In the genomic region with DNA sequence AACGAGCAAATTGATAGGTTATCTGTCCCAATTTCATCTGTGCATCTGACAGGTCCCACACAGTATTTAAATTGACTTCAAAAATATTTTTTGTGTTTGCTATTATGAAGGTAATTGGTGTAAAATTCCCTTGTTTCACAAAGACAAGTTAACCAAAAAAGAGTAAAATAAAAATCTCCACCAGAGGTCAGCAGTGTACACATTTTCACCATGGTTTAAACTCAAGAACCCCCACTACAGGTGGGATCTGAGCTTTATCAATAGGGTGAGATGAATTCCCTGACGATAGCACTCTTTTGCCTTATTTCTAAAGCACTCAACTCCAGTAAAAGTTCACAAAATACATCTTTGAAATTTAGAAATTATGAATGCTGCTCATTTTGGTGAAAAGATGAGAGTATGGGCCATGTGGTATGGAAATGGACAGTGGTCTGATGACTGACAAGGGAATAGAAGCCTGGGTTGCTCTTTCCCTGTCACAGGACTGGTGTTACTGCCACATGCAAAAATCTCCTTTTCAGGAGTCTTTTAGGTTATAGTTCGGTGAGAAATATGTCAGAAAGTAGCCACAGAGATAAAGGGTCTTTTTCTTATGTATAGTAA, we compare ENCODE assay signal across 9 cellular contexts.
DNase-seq lines count a peak whose midpoint lies in the region; ATAC-seq, FAIRE-seq and TF ChIP-seq lines count a peak whose summit lies in the region.
"Had no signal": no experiment of that assay in that cellular context is flagged by ENCODE, and none has a peak within 500 bp of the region (broad histone marks: within the 10 kb centered on the region; RNA-seq: fewer than 3 reads in every experiment).

No MANE protein-coding gene starts in this region.

- H3K4me3 Mint-ChIP-seq in natural killer cell = no peak overlapping the region
- no peak overlapping the region for H3K4me3 Mint-ChIP-seq in natural killer cell treated with Interleukin-12 subunit alpha and Interleukin-12 subunit beta and Interleukin-15 and Interleukin-18, amount 100 ng/mL, for 72 hours

- peak; percentile 34 to 43 for TF ChIP-seq RAD21 in K562 (CRISPR knock-in tag; conservative IDR thresholded peaks at IDR 0.05 in 1 of 2, IDR thresholded peaks at IDR 0.05 in 1 of 2)

- H2BK120ac ChIP-seq in mesenchymal stem cell (ENCODE audit: low read depth, low read length) = no peak overlapping the region

- ATAC-seq in natural killer cell (no peak), HG02642 (IDR thresholded peaks at IDR 0.05; ENCODE audit: poor library complexity, unreplicated experiment) (peak; percentile 70), K562 (no peak), HG03095 (IDR thresholded peaks at IDR 0.05; ENCODE audit: unreplicated experiment) (no peak)
- no peak for ATAC-seq in natural killer cell treated with Interleukin-12 subunit alpha and Interleukin-12 subunit beta and Interleukin-15 and Interleukin-18, amount 100 ng/mL, for 72 hours

- H3K9ac ChIP-seq in K562 (ENCODE audit: insufficient read depth in 1 of 2, low read depth in 2 of 2, low read length in 2 of 2) (no peak overlapping the region), mesenchymal stem cell (ENCODE audit: low read length) (no peak overlapping the region)

- H3K27me3 ChIP-seq in K562 (ENCODE audit: control insufficient read depth in 2 of 2, insufficient read depth in 2 of 2, low read length in 2 of 2) (no peaks in the 10 kb centered on the region), mesenchymal stem cell (ENCODE audit: control insufficient read depth in 1 of 2, insufficient read depth in 1 of 2, low read length in 2 of 2) (no peaks in the 10 kb centered on the region)

- peaks cover 0 to 5% of the 10 kb centered on the region in 2 donors for H3K27me3 Mint-ChIP-seq in natural killer cell (ENCODE audit: low read depth in 2 of 2)
- H3K27me3 Mint-ChIP-seq in natural killer cell treated with Interleukin-12 subunit alpha and Interleukin-12 subunit beta and Interleukin-15 and Interleukin-18, amount 100 ng/mL, for 72 hours = peaks cover 0 to 4% of the 10 kb centered on the region in 2 donors

- peaks cover 0 to 3% of the 10 kb centered on the region in 2 donors for H3K9me3 Mint-ChIP-seq in natural killer cell
- peaks cover 4% of the 10 kb centered on the region for H3K9me3 Mint-ChIP-seq in natural killer cell treated with Interleukin-12 subunit alpha and Interleukin-12 subunit beta and Interleukin-15 and Interleukin-18, amount 100 ng/mL, for 72 hours

- no peaks in the 10 kb centered on the region for H3K9me1 ChIP-seq in K562 (ENCODE audit: control insufficient read depth, insufficient read depth, low read length)

- in situ Hi-C loops in K562 (cut with MboI) = no loop called here

- no peaks in the 10 kb centered on the region for H3K79me1 ChIP-seq in mesenchymal stem cell (replicated peaks; ENCODE audit: low read length, poor library complexity, severe bottlenecking)

- H3K18ac ChIP-seq in mesenchymal stem cell (ENCODE audit: low read depth in 1 of 2, low read length in 2 of 2) = no peak overlapping the region

- no peak overlapping the region for H2AK5ac ChIP-seq in mesenchymal stem cell (ENCODE audit: low read length, severe bottlenecking)

- H3K4me1 Mint-ChIP-seq in natural killer cell = no peaks in the 10 kb centered on the region
- no peaks in the 10 kb centered on the region for H3K4me1 Mint-ChIP-seq in natural killer cell treated with Interleukin-12 subunit alpha and Interleukin-12 subunit beta and Interleukin-15 and Interleukin-18, amount 100 ng/mL, for 72 hours (ENCODE audit: low read depth in 2 of 2)

- no peaks in the 10 kb centered on the region for H3K79me2 ChIP-seq in K562 (ENCODE audit: control insufficient read depth, insufficient read depth, low read length)

- CTCF ChIA-PET in K562 (lab: Yijun Ruan, JAX; ENCODE audit: low intra/inter-chr PET ratio) = no interaction called here

- no peak for TF ChIP-seq POLR2A in K562 (conservative IDR thresholded peaks at IDR 0.05)

- H2BK12ac ChIP-seq in mesenchymal stem cell (ENCODE audit: low read length in 2 of 2) = no peak overlapping the region

- no peak overlapping the region for H3K27ac Mint-ChIP-seq in natural killer cell
- H3K27ac Mint-ChIP-seq in natural killer cell treated with Interleukin-12 subunit alpha and Interleukin-12 subunit beta and Interleukin-15 and Interleukin-18, amount 100 ng/mL, for 72 hours = no peak overlapping the region

- no peak for TF ChIP-seq EP300 in K562 (IDR thresholded peaks at IDR 0.05; ENCODE audit: low read length)

- H3K4me3 ChIP-seq in K562 (no peak overlapping the region), mesenchymal stem cell (ENCODE audit: insufficient read depth in 1 of 2, low read depth in 1 of 2, low read length in 2 of 2) (no peak overlapping the region)

- H3K23ac ChIP-seq in mesenchymal stem cell (ENCODE audit: low read length in 2 of 2) = no peak overlapping the region

- H2BK15ac ChIP-seq in mesenchymal stem cell (ENCODE audit: low read depth, poor library complexity, severe bottlenecking) = no peak overlapping the region

- POLR2A ChIA-PET in K562 (lab: Yijun Ruan, JAX) = interaction anchor here (0.7 kb wide), 1 partner anchor 15 kb away, joined by 3 read pairs; no protein-coding TSS in a partner anchor

- DNase-seq in natural killer cell (no peak), NCI-H1417 (lab: John Stamatoyannopoulos, UW) (peak; percentile 18 to 88 (median 49)), K562 (ENCODE audit: extremely low read depth in 1 of 4, low spot score in 3 of 4) (peak; percentile 8 to 16 (median 12)), mesenchymal stem cell (peak; percentile 36), NCI-H226 (no peak)
- no peak for DNase-seq in natural killer cell treated with Interleukin-12 subunit alpha and Interleukin-12 subunit beta and Interleukin-15 and Interleukin-18, amount 100 ng/mL, for 72 hours (ENCODE audit: low spot score)

- no peak overlapping the region for H3K27ac ChIP-seq in K562 (ENCODE audit: extremely low read depth, low read depth, low read length)
- H3K27ac ChIP-seq in mesenchymal stem cell (ENCODE audit: low read length, poor library complexity, severe bottlenecking) = no peak overlapping the region

- H3K9me3 ChIP-seq in K562 (replicated peaks; ENCODE audit: control insufficient read depth, insufficient read depth, low read depth, low read length) (no peaks in the 10 kb centered on the region), mesenchymal stem cell (ENCODE audit: control insufficient read depth, low read length) (no peaks in the 10 kb centered on the region)

- H3K4ac ChIP-seq in mesenchymal stem cell (ENCODE audit: low read depth in 1 of 2, low read length in 2 of 2) = no peak overlapping the region

- no peaks in the 10 kb centered on the region for H3K36me3 Mint-ChIP-seq in natural killer cell
- no peaks in the 10 kb centered on the region for H3K36me3 Mint-ChIP-seq in natural killer cell treated with Interleukin-12 subunit alpha and Interleukin-12 subunit beta and Interleukin-15 and Interleukin-18, amount 100 ng/mL, for 72 hours

- H4K91ac ChIP-seq in mesenchymal stem cell (ENCODE audit: low read length) = no peak overlapping the region

- intact Hi-C loops in natural killer cell (cut with micrococcal nuclease) = no loop called here
- intact Hi-C loops in K562 (cut with micrococcal nuclease) = no loop called here

- H3K36me3 ChIP-seq in K562 (ENCODE audit: control insufficient read depth, insufficient read depth, low read length) (no peaks in the 10 kb centered on the region), mesenchymal stem cell (ENCODE audit: control insufficient read depth in 1 of 2, insufficient read depth in 2 of 2, low read depth in 1 of 2, low read length in 2 of 2) (no peaks in the 10 kb centered on the region)

- no peak for FAIRE-seq in K562 (lab: Jason Lieb, UNC)
- FAIRE-seq: colon had no signal

- H2AFZ ChIP-seq in K562 (ENCODE audit: low read depth, low read length) = no peak overlapping the region
- H2AFZ ChIP-seq in mesenchymal stem cell (ENCODE audit: low read depth, low read length) = no peak overlapping the region

- H3K4me1 ChIP-seq in K562 (replicated peaks in 1 of 2; ENCODE audit: control insufficient read depth in 2 of 2, insufficient read depth in 2 of 2, low read length in 2 of 2) (no peaks in the 10 kb centered on the region), mesenchymal stem cell (ENCODE audit: control insufficient read depth, insufficient read depth, low read depth, low read length) (no peaks in the 10 kb centered on the region)

- BruUV-seq in K562 (replicated peaks; lab: Mats Ljungman, UMichigan) = no TSS peak

- H3K4me2 ChIP-seq in K562 (ENCODE audit: insufficient read depth, low read length) = no peak overlapping the region
- no peak overlapping the region for H3K4me2 ChIP-seq in mesenchymal stem cell (ENCODE audit: low read length, poor library complexity, severe bottlenecking)

- WGBS in K562 (ENCODE audit: insufficient coverage, low coverage, missing lambda C conversion rate) = 0% methylated on average over 3 of the region's 3 CpGs
- 30% methylated on average over 2 of the region's 3 CpGs for WGBS in mesenchymal stem cell

- no peak overlapping the region for H2BK5ac ChIP-seq in mesenchymal stem cell (ENCODE audit: low read depth, low read length, poor library complexity, severe bottlenecking)

- H3K14ac ChIP-seq in mesenchymal stem cell (ENCODE audit: low read length in 2 of 2) = no peak overlapping the region

- H4K20me1 ChIP-seq in K562 (replicated peaks; ENCODE audit: control insufficient read depth, insufficient read depth, low read length) = no peaks in the 10 kb centered on the region

- H4K8ac ChIP-seq in mesenchymal stem cell (ENCODE audit: low read length) = no peak overlapping the region

- peak; percentile 36 for TF ChIP-seq CTCF in natural killer cell (IDR thresholded peaks at IDR 0.05)
- TF ChIP-seq CTCF in K562 (IDR thresholded peaks at IDR 0.05 in 2 of 3, conservative IDR thresholded peaks at IDR 0.05 in 1 of 3; ENCODE audit: insufficient read depth in 2 of 3, low read depth in 1 of 3, low read length in 3 of 3) = peak; percentile 39 to 49 (median 41); a peak in 3 of 6 replicates

TF ChIP-seq in K562, 482 proteins besides CTCF, POLR2A, EP300 and RAD21 (continues in another document):
- TF ChIP-seq EZH2 (IDR thresholded peaks at IDR 0.05; ENCODE audit: borderline replicate concordance, low read depth, low read length) (no peak), STAG1 (CRISPR knock-in tag; IDR thresholded peaks at IDR 0.05; ENCODE audit: borderline replicate concordance) (no peak), ZNF174 (CRISPR knock-in tag; IDR thresholded peaks at IDR 0.05) (no peak), CREM (IDR thresholded peaks at IDR 0.05; ENCODE audit: low read depth) (no peak), PTTG1 (tag; IDR thresholded peaks at IDR 0.05; ENCODE audit: low read depth) (no peak), ZNF589 (CRISPR knock-in tag; IDR thresholded peaks at IDR 0.05; ENCODE audit: low read depth) (no peak)
- TF ChIP-seq, protein P1, sequence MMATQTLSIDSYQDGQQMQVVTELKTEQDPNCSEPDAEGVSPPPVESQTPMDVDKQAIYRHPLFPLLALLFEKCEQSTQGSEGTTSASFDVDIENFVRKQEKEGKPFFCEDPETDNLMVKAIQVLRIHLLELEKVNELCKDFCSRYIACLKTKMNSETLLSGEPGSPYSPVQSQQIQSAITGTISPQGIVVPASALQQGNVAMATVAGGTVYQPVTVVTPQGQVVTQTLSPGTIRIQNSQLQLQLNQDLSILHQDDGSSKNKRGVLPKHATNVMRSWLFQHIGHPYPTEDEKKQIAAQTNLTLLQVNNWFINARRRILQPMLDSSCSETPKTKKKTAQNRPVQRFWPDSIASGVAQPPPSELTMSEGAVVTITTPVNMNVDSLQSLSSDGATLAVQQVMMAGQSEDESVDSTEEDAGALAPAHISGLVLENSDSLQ (IDR thresholded peaks at IDR 0.05) = no peak

Comparison
In these comparisons a context has a peak if more than half of its experiments do, and no peak if none do; other contexts are left out.
1. DNase-seq: peak in NCI-H1417 (3 of 3), K562 (4 of 4) and mesenchymal stem cell (single experiment); none in natural killer cell (single experiment), natural killer cell treated with Interleukin-12 subunit alpha and Interleukin-12 subunit beta and Interleukin-15 and Interleukin-18, amount 100 ng/mL, for 72 hours (single experiment) and NCI-H226 (single experiment).